ENCODE assay signal across 31 cellular contexts in genomic region chr10:47040681-47041080, GRCh38.
"Had no signal": no experiment of that assay in that cellular context is flagged by ENCODE, and none has a peak within 500 bp of the region (broad histone marks: within the 10 kb centered on the region; RNA-seq: fewer than 3 reads in every experiment).

No MANE protein-coding gene starts in this region.

- H3K27me3 Mint-ChIP-seq: activated CD4-positive, alpha-beta memory T cell treated with anti-CD3 and anti-CD28 coated beads, Interleukin-2, amount 10 ng/mL, durations not matched to agents 7 days and 5 days; activated CD4-positive, alpha-beta T cell treated with anti-CD3 and anti-CD28 coated beads, Interleukin-2, amount 10 ng/mL, durations not matched to agents 7 days and 5 days; activated naive CD8-positive, alpha-beta T cell treated with anti-CD3 and anti-CD28 coated beads for 36 hours; activated naive CD8-positive, alpha-beta T cell treated with anti-CD3 and anti-CD28 coated beads, Interleukin-2, amount 50 U/mL, for 24 hours; activated T-cell treated with anti-CD3 and anti-CD28 coated beads, Interleukin-2, amount 50 U/mL, for 24 hours; T-cell had no signal

- H3K9me3 ChIP-seq: adrenal gland, body of pancreas, colonic mucosa, esophagus squamous epithelium, gastroesophageal sphincter had no signal

- DNase-seq: activated CD4-positive, alpha-beta memory T cell treated with anti-CD3 and anti-CD28 coated beads, Interleukin-2, amount 10 ng/mL, durations not matched to agents 7 days and 5 days; activated CD4-positive, alpha-beta T cell treated with anti-CD3 and anti-CD28 coated beads for 1 hour; activated CD4-positive, alpha-beta T cell treated with anti-CD3 and anti-CD28 coated beads for 4 hours; activated CD4-positive, alpha-beta T cell treated with anti-CD3 and anti-CD28 coated beads, Interleukin-2, amount 10 ng/mL, durations not matched to agents 7 days and 5 days; activated CD4-positive, alpha-beta T cell treated with anti-CD3 and anti-CD28 coated beads, Interleukin-2, amount 50 U/mL, for 4 hours; activated CD4-positive, CD25-positive, alpha-beta regulatory T cell; activated CD8-positive, alpha-beta memory T cell treated with anti-CD3 and anti-CD28 coated beads, Interleukin-2, amount 50 U/mL, for 48 hours; activated gamma-delta T cell; activated naive CD4-positive, alpha-beta T cell; activated naive CD4-positive, alpha-beta T cell treated with anti-CD3 and anti-CD28 coated beads, Interleukin-2, amount 10 ng/mL, durations not matched to agents 7 days and 5 days; activated naive CD8-positive, alpha-beta T cell treated with anti-CD3 and anti-CD28 coated beads for 36 hours; activated naive CD8-positive, alpha-beta T cell treated with anti-CD3 and anti-CD28 coated beads, Interleukin-2, amount 50 U/mL, for 24 hours; activated T-cell treated with anti-CD3 and anti-CD28 coated beads for 4 hours; activated T-cell treated with anti-CD3 and anti-CD28 coated beads, Interleukin-2, amount 50 U/mL, for 24 hours; activated T-cell treated with anti-CD3 and anti-CD28 coated beads, Interleukin-2, amount 50 U/mL, for 72 hours; adrenal gland; amygdala; central memory CD4-positive, alpha-beta T cell; cerebellar nuclear complex; colonic mucosa; effector CD8-positive, alpha-beta T cell; esophagus squamous epithelium; foreskin melanocyte; SW 1271; T-cell; T1000 had no signal

- H3K36me3 ChIP-seq: adrenal gland, colonic mucosa, esophagus squamous epithelium, gastroesophageal sphincter had no signal

- ATAC-seq: activated T-cell treated with anti-CD3 and anti-CD28 coated beads, Interleukin-2, amount 50 U/mL, for 72 hours; body of pancreas; T-cell had no signal

- H3K36me3 Mint-ChIP-seq: activated naive CD4-positive, alpha-beta T cell treated with anti-CD3 and anti-CD28 coated beads, Interleukin-2, amount 10 ng/mL, durations not matched to agents 7 days and 5 days; activated naive CD8-positive, alpha-beta T cell treated with anti-CD3 and anti-CD28 coated beads for 36 hours; T-cell had no signal

- H3K4me3 Mint-ChIP-seq: activated CD4-positive, alpha-beta memory T cell treated with anti-CD3 and anti-CD28 coated beads, Interleukin-2, amount 10 ng/mL, durations not matched to agents 7 days and 5 days; activated CD4-positive, alpha-beta T cell treated with anti-CD3 and anti-CD28 coated beads, Interleukin-2, amount 10 ng/mL, durations not matched to agents 7 days and 5 days; activated naive CD4-positive, alpha-beta T cell treated with anti-CD3 and anti-CD28 coated beads, Interleukin-2, amount 10 ng/mL, durations not matched to agents 7 days and 5 days; activated naive CD8-positive, alpha-beta T cell treated with anti-CD3 and anti-CD28 coated beads for 36 hours; activated naive CD8-positive, alpha-beta T cell treated with anti-CD3 and anti-CD28 coated beads, Interleukin-2, amount 50 U/mL, for 24 hours; activated T-cell treated with anti-CD3 and anti-CD28 coated beads, Interleukin-2, amount 50 U/mL, for 24 hours; activated T-cell treated with anti-CD3 and anti-CD28 coated beads, Interleukin-2, amount 50 U/mL, for 72 hours; T-cell; T-helper 1 cell treated with Interleukin-12 subunit alpha and Interleukin-12 subunit beta and Interleukin-4 antibody, amounts not matched to agents 30 μg/mL and 1 μg/mL, for 36 hours; T-helper 2 cell treated with Interferon-gamma antibody and Interleukin-4, amounts not matched to agents 5 μg/mL and 100 μg/mL, for 36 hours had no signal

- H3K27ac ChIP-seq: adrenal gland, body of pancreas, colonic mucosa, epithelial cell of prostate, esophagus squamous epithelium, gastroesophageal sphincter had no signal

- H3K4me1 ChIP-seq: adrenal gland, body of pancreas, colonic mucosa, esophagus squamous epithelium had no signal

- H3K4me3 ChIP-seq: adrenal gland, body of pancreas, colonic mucosa, esophagus squamous epithelium, gastroesophageal sphincter had no signal

- H3K4me1 Mint-ChIP-seq: activated CD4-positive, alpha-beta memory T cell treated with anti-CD3 and anti-CD28 coated beads, Interleukin-2, amount 10 ng/mL, durations not matched to agents 7 days and 5 days; activated CD4-positive, alpha-beta T cell treated with anti-CD3 and anti-CD28 coated beads, Interleukin-2, amount 10 ng/mL, durations not matched to agents 7 days and 5 days; activated naive CD4-positive, alpha-beta T cell treated with anti-CD3 and anti-CD28 coated beads, Interleukin-2, amount 10 ng/mL, durations not matched to agents 7 days and 5 days; activated naive CD8-positive, alpha-beta T cell treated with anti-CD3 and anti-CD28 coated beads for 36 hours; activated naive CD8-positive, alpha-beta T cell treated with anti-CD3 and anti-CD28 coated beads, Interleukin-2, amount 50 U/mL, for 24 hours; T-cell had no signal

- H3K9me3 Mint-ChIP-seq: activated CD4-positive, alpha-beta memory T cell treated with anti-CD3 and anti-CD28 coated beads, Interleukin-2, amount 10 ng/mL, durations not matched to agents 7 days and 5 days; activated CD4-positive, alpha-beta T cell treated with anti-CD3 and anti-CD28 coated beads, Interleukin-2, amount 10 ng/mL, durations not matched to agents 7 days and 5 days; activated naive CD4-positive, alpha-beta T cell treated with anti-CD3 and anti-CD28 coated beads, Interleukin-2, amount 10 ng/mL, durations not matched to agents 7 days and 5 days; activated naive CD8-positive, alpha-beta T cell treated with anti-CD3 and anti-CD28 coated beads for 36 hours; activated naive CD8-positive, alpha-beta T cell treated with anti-CD3 and anti-CD28 coated beads, Interleukin-2, amount 50 U/mL, for 24 hours; activated T-cell treated with anti-CD3 and anti-CD28 coated beads, Interleukin-2, amount 50 U/mL, for 24 hours; activated T-cell treated with anti-CD3 and anti-CD28 coated beads, Interleukin-2, amount 50 U/mL, for 72 hours; T-cell; T-helper 1 cell treated with Interleukin-12 subunit alpha and Interleukin-12 subunit beta and Interleukin-4 antibody, amounts not matched to agents 30 μg/mL and 1 μg/mL, for 36 hours; T-helper 2 cell treated with Interferon-gamma antibody and Interleukin-4, amounts not matched to agents 5 μg/mL and 100 μg/mL, for 36 hours had no signal

- H3K27me3 ChIP-seq: adrenal gland, body of pancreas, colonic mucosa, gastroesophageal sphincter had no signal

- H3K27ac Mint-ChIP-seq: activated CD4-positive, alpha-beta memory T cell treated with anti-CD3 and anti-CD28 coated beads, Interleukin-2, amount 10 ng/mL, durations not matched to agents 7 days and 5 days; activated CD4-positive, alpha-beta T cell treated with anti-CD3 and anti-CD28 coated beads, Interleukin-2, amount 10 ng/mL, durations not matched to agents 7 days and 5 days; activated naive CD4-positive, alpha-beta T cell treated with anti-CD3 and anti-CD28 coated beads, Interleukin-2, amount 10 ng/mL, durations not matched to agents 7 days and 5 days; activated naive CD8-positive, alpha-beta T cell treated with anti-CD3 and anti-CD28 coated beads for 36 hours; activated naive CD8-positive, alpha-beta T cell treated with anti-CD3 and anti-CD28 coated beads, Interleukin-2, amount 50 U/mL, for 24 hours; activated T-cell treated with anti-CD3 and anti-CD28 coated beads, Interleukin-2, amount 50 U/mL, for 24 hours; activated T-cell treated with anti-CD3 and anti-CD28 coated beads, Interleukin-2, amount 50 U/mL, for 72 hours; T-cell; T-helper 1 cell treated with Interleukin-12 subunit alpha and Interleukin-12 subunit beta and Interleukin-4 antibody, amounts not matched to agents 30 μg/mL and 1 μg/mL, for 36 hours; T-helper 2 cell treated with Interferon-gamma antibody and Interleukin-4, amounts not matched to agents 5 μg/mL and 100 μg/mL, for 36 hours had no signal
